ENCODE assay signal across 1 cellular context in genomic region chr19:17510220-17510993, GRCh38.
TF ChIP-seq lines count a peak whose summit lies in the region.

No MANE protein-coding gene starts in this region.

TF ChIP-seq in HepG2, 621 proteins besides CTCF, POLR2A, EP300 and RAD21:
- TF ChIP-seq PRDM10 (CRISPR knock-in tag; IDR thresholded peaks at IDR 0.05; ENCODE audit: low read depth) (no peak), POLR2G (IDR thresholded peaks at IDR 0.05; ENCODE audit: low read depth, low read length) (peak; percentile 26; the same call in 1 of the 2 replicates), ASH2L (IDR thresholded peaks at IDR 0.05; ENCODE audit: insufficient read length, low read depth, low read length) (peak; percentile 0), CENPT (CRISPR knock-in tag; IDR thresholded peaks at IDR 0.05; ENCODE audit: low read depth) (no peak), MAF1 (CRISPR knock-in tag; IDR thresholded peaks at IDR 0.05; ENCODE audit: borderline replicate concordance) (no peak), ZNF367 (CRISPR knock-in tag; IDR thresholded peaks at IDR 0.05; ENCODE audit: borderline replicate concordance) (no peak), ZNF567 (CRISPR knock-in tag; IDR thresholded peaks at IDR 0.05; ENCODE audit: borderline replicate concordance) (no peak), ZFP82 (CRISPR knock-in tag; IDR thresholded peaks at IDR 0.05; ENCODE audit: borderline replicate concordance) (no peak), MEIS1 (CRISPR knock-in tag; IDR thresholded peaks at IDR 0.05; ENCODE audit: borderline replicate concordance) (no peak), ZMYM3 (CRISPR knock-in tag; IDR thresholded peaks at IDR 0.05) (0 out of 2 replicates have a peak, but pooled peaks have one; percentile 18), KLF9 (CRISPR knock-in tag; IDR thresholded peaks at IDR 0.05; ENCODE audit: low read depth) (no peak), ZNF296 (CRISPR knock-in tag; conservative IDR thresholded peaks at IDR 0.05) (no peak), SNAI1 (CRISPR knock-in tag; IDR thresholded peaks at IDR 0.05; ENCODE audit: borderline replicate concordance) (peak; percentile 56; the same call in 1 of the 2 replicates), ZNF136 (CRISPR knock-in tag; IDR thresholded peaks at IDR 0.05; ENCODE audit: low read depth) (no peak), CCAR2 (optimal IDR thresholded peaks at IDR 0.05; ENCODE audit: low read depth, low read length) (no peak), ZNF770 (CRISPR knock-in tag; IDR thresholded peaks at IDR 0.05) (peak; percentile 90), NFE2L2 (IDR thresholded peaks at IDR 0.05; ENCODE audit: low read length) (no peak), THRA (CRISPR knock-in tag; IDR thresholded peaks at IDR 0.05; ENCODE audit: borderline replicate concordance) (no peak), ZNF30 (CRISPR knock-in tag; IDR thresholded peaks at IDR 0.05) (no peak), DMAP1 (CRISPR knock-in tag; IDR thresholded peaks at IDR 0.05) (no peak), MAFF (IDR thresholded peaks at IDR 0.05; ENCODE audit: low read depth, low read length) (no peak), ZNF580 (CRISPR knock-in tag; IDR thresholded peaks at IDR 0.05; ENCODE audit: borderline replicate concordance, low read depth) (no peak), ZSCAN30 (CRISPR knock-in tag; IDR thresholded peaks at IDR 0.05) (no peak), E2F5 (CRISPR knock-in tag; conservative IDR thresholded peaks at IDR 0.05) (no peak), ZNF121 (CRISPR knock-in tag; IDR thresholded peaks at IDR 0.05) (peak; percentile 47), RBM39 (IDR thresholded peaks at IDR 0.05; ENCODE audit: low read depth, low read length, poor library complexity, severe bottlenecking) (no peak), ZNF878 (CRISPR knock-in tag; IDR thresholded peaks at IDR 0.05) (no peak), JUNB (CRISPR knock-in tag; IDR thresholded peaks at IDR 0.05; ENCODE audit: borderline replicate concordance) (no peak), NBN (conservative IDR thresholded peaks at IDR 0.05) (no peak), ZBTB3 (CRISPR knock-in tag; IDR thresholded peaks at IDR 0.05; ENCODE audit: borderline replicate concordance, low read depth) (no peak), ZSCAN12 (CRISPR knock-in tag; IDR thresholded peaks at IDR 0.05) (no peak), ZNF333 (CRISPR knock-in tag; IDR thresholded peaks at IDR 0.05; ENCODE audit: borderline replicate concordance) (0 out of 2 replicates have a peak, but pooled peaks have one; percentile 42), GATAD1 (CRISPR knock-in tag; IDR thresholded peaks at IDR 0.05) (no peak), ZFX (CRISPR knock-in tag; IDR thresholded peaks at IDR 0.05; ENCODE audit: low read depth) (peak; percentile 56; the same call in 1 of the 2 replicates), KLF6 (CRISPR knock-in tag; IDR thresholded peaks at IDR 0.05) (no peak), ZNF646 (CRISPR knock-in tag; IDR thresholded peaks at IDR 0.05) (no peak), ZNF710 (CRISPR knock-in tag; IDR thresholded peaks at IDR 0.05; ENCODE audit: borderline replicate concordance) (0 out of 2 replicates have a peak, but pooled peaks have one; percentile 6), ZNF691 (CRISPR knock-in tag; IDR thresholded peaks at IDR 0.05; ENCODE audit: borderline replicate concordance, low read depth) (no peak), NR2F2 (IDR thresholded peaks at IDR 0.05; ENCODE audit: borderline replicate concordance, low read depth) (no peak), SRSF1 (optimal IDR thresholded peaks at IDR 0.05; ENCODE audit: low read depth, low read length) (no peak), ZNF143 (CRISPR knock-in tag; IDR thresholded peaks at IDR 0.05) (no peak), GTF3A (CRISPR knock-in tag; conservative IDR thresholded peaks at IDR 0.05) (no peak), KDM2A (CRISPR knock-in tag; IDR thresholded peaks at IDR 0.05; ENCODE audit: borderline replicate concordance, low read depth) (peak; percentile 10; the same call in 1 of the 2 replicates)
